Comparison of ENCODE assay signal across 19 cellular contexts in genomic region chr15:25717861-25718504, GRCh38.
DNase-seq lines count a peak whose midpoint lies in the region; ATAC-seq and TF ChIP-seq lines count a peak whose summit lies in the region.
"Had no signal": no experiment of that assay in that cellular context is flagged by ENCODE, and none has a peak within 500 bp of the region (broad histone marks: within the 10 kb centered on the region; RNA-seq: fewer than 3 reads in every experiment).

No MANE protein-coding gene starts in this region.

- H3K4me1 Mint-ChIP-seq in neural progenitor cell: peaks cover 9% of the 10 kb centered on the region
- H3K4me1 Mint-ChIP-seq: naive thymus-derived CD4-positive, alpha-beta T cell had no signal

- no peaks in the 10 kb centered on the region for H3K79me2 ChIP-seq in neural progenitor cell (ENCODE audit: low read depth)
- H3K79me2 ChIP-seq in MM.1S (ENCODE audit: low read length): no peaks in the 10 kb centered on the region

- no peak overlapping the region for H3K4me2 ChIP-seq in neural progenitor cell
- H3K4me2 ChIP-seq in MM.1S (ENCODE audit: low read depth, low read length): no peak overlapping the region

- H3K27me3 ChIP-seq in ascending aorta: no peaks in the 10 kb centered on the region
- H3K27me3 ChIP-seq in neural progenitor cell: no peaks in the 10 kb centered on the region
- H3K27me3 ChIP-seq in MM.1S (replicated peaks; ENCODE audit: insufficient read depth, low read length): no peaks in the 10 kb centered on the region
- H3K27me3 ChIP-seq: heart left ventricle, right atrium auricular region had no signal

- H3K9me3 ChIP-seq in ascending aorta (no peaks in the 10 kb centered on the region), neural progenitor cell (ENCODE audit: low read depth) (no peaks in the 10 kb centered on the region), MM.1S (replicated peaks; ENCODE audit: insufficient read depth, low read length) (no peaks in the 10 kb centered on the region)
- H3K9me3 ChIP-seq: heart left ventricle, right atrium auricular region had no signal

- peak; percentile 10 for DNase-seq in GM04503 (ENCODE audit: low read depth)
- peak in 1 of 2 donors; percentile 81 for DNase-seq in ascending aorta (ENCODE audit: low spot score in 2 of 2)
- DNase-seq in neural progenitor cell (ENCODE audit: low spot score): no peak
- DNase-seq in NCI-H2196 (lab: John Stamatoyannopoulos, UW; ENCODE audit: unreplicated experiment): no peak
- no peak for DNase-seq in activated T-cell treated with anti-CD3 and anti-CD28 coated beads, Interleukin-2, amount 50 U/mL, for 48 hours
- no peak for DNase-seq in MM.1S
- DNase-seq: heart left ventricle; kidney glomerular epithelial cell; naive thymus-derived CD4-positive, alpha-beta T cell; NCI-H1436 treated with DMSO at 0.1 percent for 48 hours; NCI-H524 treated with DMSO at 0.1 percent for 48 hours; RPMI8226; stimulated activated CD4-positive, alpha-beta T cell treated with anti-CD3 and anti-CD28 coated beads, Interleukin-4, amount 100 ng/mL, for 4 hours; stimulated activated naive CD4-positive, alpha-beta T cell treated with Interleukin-2 at 50 U/mL for 16 hours had no signal

- intact Hi-C loops in ascending aorta (cut with DNase I): loop anchor here (1.0 to 2.0 kb wide), 3 partner anchors 19 to 143 kb away; no protein-coding TSS in a partner anchor

- H3K27ac Mint-ChIP-seq in neural progenitor cell: peak overlapping the region; percentile 48

- H3K4me3 ChIP-seq in ascending aorta (no peak overlapping the region), neural progenitor cell (no peak overlapping the region), MM.1S (ENCODE audit: low read length) (no peak overlapping the region)
- H3K4me3 ChIP-seq: heart left ventricle, right atrium auricular region had no signal

- no peaks in the 10 kb centered on the region for H3K9me3 Mint-ChIP-seq in neural progenitor cell
- H3K9me3 Mint-ChIP-seq: CD14-positive monocyte had no signal

- H3K9me2 ChIP-seq in MM.1S (replicated peaks; ENCODE audit: insufficient read depth, low read length): no peaks in the 10 kb centered on the region

- H3K4me1 ChIP-seq in ascending aorta: peaks cover 5 to 41% of the 10 kb centered on the region in 2 donors
- peaks cover 11% of the 10 kb centered on the region for H3K4me1 ChIP-seq in neural progenitor cell
- no peaks in the 10 kb centered on the region for H3K4me1 ChIP-seq in MM.1S (ENCODE audit: low read length)
- H3K4me1 ChIP-seq: heart left ventricle, right atrium auricular region had no signal

- TF ChIP-seq CTCF in ascending aorta (IDR thresholded peaks at IDR 0.05) (no peak), neural progenitor cell (IDR thresholded peaks at IDR 0.05) (no peak), MM.1S (IDR thresholded peaks at IDR 0.05; ENCODE audit: low read length) (no peak)

- no peaks in the 10 kb centered on the region for H3F3A ChIP-seq in neural progenitor cell (ENCODE audit: low read depth)
- H3F3A ChIP-seq in MM.1S (ENCODE audit: insufficient read depth, low read length): no peaks in the 10 kb centered on the region

- peak overlapping the region; percentile 12 for H2AFZ ChIP-seq in neural progenitor cell (replicated peaks)
- H2AFZ ChIP-seq in MM.1S (ENCODE audit: low read length): no peak overlapping the region

- no peak overlapping the region for H3K4me3 Mint-ChIP-seq in neural progenitor cell
- H3K4me3 Mint-ChIP-seq: CD14-positive monocyte; naive thymus-derived CD4-positive, alpha-beta T cell had no signal

- H3K36me3 Mint-ChIP-seq in neural progenitor cell: peaks cover 1% of the 10 kb centered on the region

- peaks cover 3% of the 10 kb centered on the region for H3K27me3 Mint-ChIP-seq in neural progenitor cell (ENCODE audit: insufficient read depth, low read depth)
- H3K27me3 Mint-ChIP-seq: naive thymus-derived CD4-positive, alpha-beta T cell had no signal

- H3K9ac ChIP-seq in neural progenitor cell: no peak overlapping the region
- no peak overlapping the region for H3K9ac ChIP-seq in MM.1S (ENCODE audit: low read length)

- no peaks in the 10 kb centered on the region for H4K20me1 ChIP-seq in neural progenitor cell (ENCODE audit: low read depth)
- H4K20me1 ChIP-seq in MM.1S (ENCODE audit: insufficient read depth, low read length): no peaks in the 10 kb centered on the region

- ATAC-seq in HG02884 (IDR thresholded peaks at IDR 0.05; ENCODE audit: unreplicated experiment) (peak; percentile 42), GM19328 (IDR thresholded peaks at IDR 0.05; ENCODE audit: unreplicated experiment) (no peak)
- ATAC-seq: HCT116; naive thymus-derived CD4-positive, alpha-beta T cell had no signal

- H3K27ac ChIP-seq in ascending aorta (peak overlapping the region; percentile 84), neural progenitor cell (no peak overlapping the region), MM.1S (ENCODE audit: low read length) (no peak overlapping the region)
- H3K27ac ChIP-seq: heart left ventricle, right atrium auricular region had no signal

- H3K36me3 ChIP-seq in ascending aorta: peaks cover 40 to 52% of the 10 kb centered on the region in 2 donors
- no peaks in the 10 kb centered on the region for H3K36me3 ChIP-seq in neural progenitor cell
- no peaks in the 10 kb centered on the region for H3K36me3 ChIP-seq in MM.1S (replicated peaks; ENCODE audit: insufficient read depth, low read length)
- H3K36me3 ChIP-seq: right atrium auricular region had no signal

Comparison
In these comparisons a context has a peak if more than half of its experiments do, and no peak if none do; other contexts are left out.
1. H3K27ac ChIP-seq: peak in ascending aorta (2 of 2); none in neural progenitor cell (single experiment) and MM.1S (single experiment).